In the genomic region with DNA sequence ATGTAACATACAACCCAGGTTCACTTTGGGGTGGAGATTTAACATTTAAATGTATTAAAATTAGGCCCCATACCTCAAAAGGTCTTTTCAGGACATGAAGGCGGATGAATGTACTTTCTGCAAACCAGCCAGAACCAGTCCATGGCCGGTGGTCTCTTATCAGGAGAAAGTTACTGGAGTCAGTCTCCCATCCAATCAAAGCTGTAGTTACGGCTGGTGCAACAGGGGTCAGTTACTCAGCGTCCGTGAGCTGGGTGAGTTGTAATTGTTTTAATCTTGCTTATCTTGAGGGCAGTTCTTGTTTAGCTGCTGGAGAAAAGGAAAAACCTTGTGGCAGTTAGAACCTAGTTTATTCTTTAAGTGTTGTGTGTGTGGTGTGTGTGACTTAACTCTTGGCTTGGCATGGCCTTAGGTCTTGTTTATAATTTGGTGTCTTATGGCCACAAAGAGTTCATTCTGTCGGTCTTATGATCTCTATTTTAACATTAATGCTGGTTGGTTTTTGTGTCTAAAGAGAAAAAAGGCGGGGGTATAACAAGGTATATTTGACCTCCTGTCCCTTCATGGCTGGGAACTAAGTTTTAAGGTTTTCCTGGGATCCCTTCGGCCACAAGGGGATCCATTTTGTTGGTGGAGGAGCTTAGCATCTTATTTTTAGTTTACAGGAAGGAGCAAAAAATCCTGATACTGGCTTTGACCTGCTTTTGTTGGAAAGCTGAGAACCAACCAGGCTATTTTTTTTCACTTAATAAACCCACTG, we compare ENCODE assay signal across 1 cellular context.
TF ChIP-seq lines count a peak whose summit lies in the region.

No MANE protein-coding gene starts in this region.

TF ChIP-seq in K562, 482 proteins besides CTCF, POLR2A, EP300 and RAD21 (continued from another document and continues in another):
- TF ChIP-seq, protein P1, sequence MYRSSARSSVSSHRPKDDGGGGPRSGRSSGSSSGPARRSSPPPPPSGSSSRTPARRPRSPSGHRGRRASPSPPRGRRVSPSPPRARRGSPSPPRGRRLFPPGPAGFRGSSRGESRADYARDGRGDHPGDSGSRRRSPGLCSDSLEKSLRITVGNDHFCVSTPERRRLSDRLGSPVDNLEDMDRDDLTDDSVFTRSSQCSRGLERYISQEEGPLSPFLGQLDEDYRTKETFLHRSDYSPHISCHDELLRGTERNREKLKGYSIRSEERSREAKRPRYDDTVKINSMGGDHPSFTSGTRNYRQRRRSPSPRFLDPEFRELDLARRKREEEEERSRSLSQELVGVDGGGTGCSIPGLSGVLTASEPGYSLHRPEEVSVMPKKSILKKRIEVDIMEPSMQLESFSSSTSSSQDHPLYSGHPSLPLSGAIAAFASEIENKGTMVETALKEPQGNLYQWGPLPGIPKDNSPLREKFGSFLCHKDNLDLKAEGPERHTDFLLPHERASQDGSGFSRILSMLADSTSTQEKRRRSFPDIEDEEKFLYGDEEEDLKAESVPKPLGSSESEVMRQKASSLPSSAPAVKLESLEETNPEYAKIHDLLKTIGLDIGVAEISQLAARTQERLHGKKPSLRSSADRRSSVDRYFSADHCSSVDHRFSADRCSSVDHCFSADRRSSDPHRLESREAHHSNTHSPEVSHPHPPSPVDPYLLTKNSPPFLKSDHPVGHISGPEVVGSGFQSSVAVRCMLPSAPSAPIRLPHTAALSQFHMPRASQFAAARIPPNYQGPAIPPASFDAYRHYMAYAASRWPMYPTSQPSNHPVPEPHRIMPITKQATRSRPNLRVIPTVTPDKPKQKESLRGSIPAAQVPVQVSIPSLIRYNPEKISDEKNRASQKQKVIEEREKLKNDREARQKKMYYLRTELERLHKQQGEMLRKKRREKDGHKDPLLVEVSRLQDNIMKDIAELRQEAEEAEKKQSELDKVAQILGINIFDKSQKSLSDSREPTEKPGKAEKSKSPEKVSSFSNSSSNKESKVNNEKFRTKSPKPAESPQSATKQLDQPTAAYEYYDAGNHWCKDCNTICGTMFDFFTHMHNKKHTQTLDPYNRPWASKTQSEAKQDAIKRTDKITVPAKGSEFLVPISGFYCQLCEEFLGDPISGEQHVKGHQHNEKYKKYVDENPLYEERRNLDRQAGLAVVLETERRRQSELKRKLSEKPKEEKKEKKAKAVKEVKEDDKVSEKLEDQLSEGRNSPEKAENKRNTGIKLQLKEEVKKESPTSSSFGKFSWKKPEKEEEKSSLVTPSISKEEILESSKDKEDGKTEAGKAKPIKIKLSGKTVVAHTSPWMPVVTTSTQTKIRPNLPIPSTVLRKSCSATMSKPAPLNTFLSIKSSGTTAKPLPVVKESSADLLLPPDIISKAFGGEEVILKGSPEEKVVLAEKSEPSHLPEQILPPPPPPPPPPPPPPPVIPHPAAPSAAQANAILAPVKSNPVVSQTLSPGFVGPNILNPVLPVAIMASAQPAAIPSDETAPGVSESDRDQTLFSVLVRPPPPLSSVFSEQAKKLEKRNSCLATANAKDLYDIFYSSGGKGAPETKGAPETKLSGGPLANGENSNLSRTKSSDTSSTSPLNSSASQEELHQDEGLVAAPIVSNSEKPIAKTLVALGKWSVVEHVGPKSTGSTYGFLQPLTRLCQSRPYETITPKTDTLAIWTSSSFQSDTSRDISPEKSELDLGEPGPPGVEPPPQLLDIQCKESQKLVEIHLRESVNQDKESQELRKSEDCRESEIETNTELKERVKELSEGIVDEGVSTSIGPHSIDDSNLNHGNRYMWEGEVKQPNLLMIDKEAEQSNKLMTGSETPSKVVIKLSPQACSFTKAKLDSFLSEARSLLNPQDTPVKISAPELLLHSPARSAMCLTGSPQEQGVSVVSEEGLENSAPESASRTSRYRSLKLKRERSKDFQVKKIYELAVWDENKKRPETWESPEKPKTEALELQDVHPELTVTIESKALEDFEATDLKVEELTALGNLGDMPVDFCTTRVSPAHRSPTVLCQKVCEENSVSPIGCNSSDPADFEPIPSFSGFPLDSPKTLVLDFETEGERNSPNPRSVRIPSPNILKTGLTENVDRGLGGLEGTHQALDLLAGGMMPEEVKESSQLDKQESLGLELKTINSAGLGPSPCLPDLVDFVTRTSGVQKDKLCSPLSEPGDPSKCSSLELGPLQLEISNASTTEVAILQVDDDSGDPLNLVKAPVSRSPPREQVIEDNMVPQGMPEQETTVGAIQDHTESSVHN (IDR thresholded peaks at IDR 0.05; ENCODE audit: borderline replicate concordance in 1 of 2, low read depth in 1 of 2) = peak in 1 of 2 experiments; percentile 58; a peak in 1 of 4 replicates
- TF ChIP-seq, protein P2, sequence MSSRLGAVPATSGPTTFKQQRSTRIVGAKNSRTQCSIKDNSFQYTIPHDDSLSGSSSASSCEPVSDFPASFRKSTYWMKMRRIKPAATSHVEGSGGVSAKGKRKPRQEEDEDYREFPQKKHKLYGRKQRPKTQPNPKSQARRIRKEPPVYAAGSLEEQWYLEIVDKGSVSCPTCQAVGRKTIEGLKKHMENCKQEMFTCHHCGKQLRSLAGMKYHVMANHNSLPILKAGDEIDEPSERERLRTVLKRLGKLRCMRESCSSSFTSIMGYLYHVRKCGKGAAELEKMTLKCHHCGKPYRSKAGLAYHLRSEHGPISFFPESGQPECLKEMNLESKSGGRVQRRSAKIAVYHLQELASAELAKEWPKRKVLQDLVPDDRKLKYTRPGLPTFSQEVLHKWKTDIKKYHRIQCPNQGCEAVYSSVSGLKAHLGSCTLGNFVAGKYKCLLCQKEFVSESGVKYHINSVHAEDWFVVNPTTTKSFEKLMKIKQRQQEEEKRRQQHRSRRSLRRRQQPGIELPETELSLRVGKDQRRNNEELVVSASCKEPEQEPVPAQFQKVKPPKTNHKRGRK (tag; IDR thresholded peaks at IDR 0.05) = no peak
- peak; percentile 98 for TF ChIP-seq POLR2H (tag; IDR thresholded peaks at IDR 0.05; ENCODE audit: low read depth)
- TF ChIP-seq, protein P3, sequence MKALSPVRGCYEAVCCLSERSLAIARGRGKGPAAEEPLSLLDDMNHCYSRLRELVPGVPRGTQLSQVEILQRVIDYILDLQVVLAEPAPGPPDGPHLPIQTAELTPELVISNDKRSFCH (CRISPR knock-in tag; IDR thresholded peaks at IDR 0.05) = no peak
- TF ChIP-seq, protein P3 (tag; IDR thresholded peaks at IDR 0.05) = no peak
- peak; percentile 48; the same call in 1 of the 2 replicates for TF ChIP-seq C11orf30 (IDR thresholded peaks at IDR 0.05; ENCODE audit: low read depth)
- TF ChIP-seq NUFIP1 (IDR thresholded peaks at IDR 0.05; ENCODE audit: partially characterized antibody) = no peak
- TF ChIP-seq ZNF561 (CRISPR knock-in tag; conservative IDR thresholded peaks at IDR 0.05) = no peak
- TF ChIP-seq SP2 (IDR thresholded peaks at IDR 0.05; ENCODE audit: extremely low read depth, low read depth, low read length, poor library complexity, severe bottlenecking) = no peak
- TF ChIP-seq CBX3 (IDR thresholded peaks at IDR 0.05; ENCODE audit: borderline replicate concordance in 1 of 2, low read length in 2 of 2) = no peak
- no peak for TF ChIP-seq ILF3 (IDR thresholded peaks at IDR 0.05; ENCODE audit: borderline replicate concordance)
- TF ChIP-seq HMG20B (CRISPR knock-in tag; IDR thresholded peaks at IDR 0.05) = 0 out of 2 replicates have a peak, but pooled peaks have one; percentile 10
- TF ChIP-seq, protein P4, sequence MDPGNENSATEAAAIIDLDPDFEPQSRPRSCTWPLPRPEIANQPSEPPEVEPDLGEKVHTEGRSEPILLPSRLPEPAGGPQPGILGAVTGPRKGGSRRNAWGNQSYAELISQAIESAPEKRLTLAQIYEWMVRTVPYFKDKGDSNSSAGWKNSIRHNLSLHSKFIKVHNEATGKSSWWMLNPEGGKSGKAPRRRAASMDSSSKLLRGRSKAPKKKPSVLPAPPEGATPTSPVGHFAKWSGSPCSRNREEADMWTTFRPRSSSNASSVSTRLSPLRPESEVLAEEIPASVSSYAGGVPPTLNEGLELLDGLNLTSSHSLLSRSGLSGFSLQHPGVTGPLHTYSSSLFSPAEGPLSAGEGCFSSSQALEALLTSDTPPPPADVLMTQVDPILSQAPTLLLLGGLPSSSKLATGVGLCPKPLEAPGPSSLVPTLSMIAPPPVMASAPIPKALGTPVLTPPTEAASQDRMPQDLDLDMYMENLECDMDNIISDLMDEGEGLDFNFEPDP (CRISPR knock-in tag; IDR thresholded peaks at IDR 0.05) = no peak
- peak; percentile 83 for TF ChIP-seq BCOR (IDR thresholded peaks at IDR 0.05)
- TF ChIP-seq ATF7 (IDR thresholded peaks at IDR 0.05) = peak; percentile 88
- TF ChIP-seq, protein P5, sequence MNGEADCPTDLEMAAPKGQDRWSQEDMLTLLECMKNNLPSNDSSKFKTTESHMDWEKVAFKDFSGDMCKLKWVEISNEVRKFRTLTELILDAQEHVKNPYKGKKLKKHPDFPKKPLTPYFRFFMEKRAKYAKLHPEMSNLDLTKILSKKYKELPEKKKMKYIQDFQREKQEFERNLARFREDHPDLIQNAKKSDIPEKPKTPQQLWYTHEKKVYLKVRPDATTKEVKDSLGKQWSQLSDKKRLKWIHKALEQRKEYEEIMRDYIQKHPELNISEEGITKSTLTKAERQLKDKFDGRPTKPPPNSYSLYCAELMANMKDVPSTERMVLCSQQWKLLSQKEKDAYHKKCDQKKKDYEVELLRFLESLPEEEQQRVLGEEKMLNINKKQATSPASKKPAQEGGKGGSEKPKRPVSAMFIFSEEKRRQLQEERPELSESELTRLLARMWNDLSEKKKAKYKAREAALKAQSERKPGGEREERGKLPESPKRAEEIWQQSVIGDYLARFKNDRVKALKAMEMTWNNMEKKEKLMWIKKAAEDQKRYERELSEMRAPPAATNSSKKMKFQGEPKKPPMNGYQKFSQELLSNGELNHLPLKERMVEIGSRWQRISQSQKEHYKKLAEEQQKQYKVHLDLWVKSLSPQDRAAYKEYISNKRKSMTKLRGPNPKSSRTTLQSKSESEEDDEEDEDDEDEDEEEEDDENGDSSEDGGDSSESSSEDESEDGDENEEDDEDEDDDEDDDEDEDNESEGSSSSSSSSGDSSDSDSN (IDR thresholded peaks at IDR 0.05; ENCODE audit: borderline replicate concordance in 1 of 2, low read depth in 2 of 2, low read length in 2 of 2) = no peak
- peak; percentile 91 to 92 for TF ChIP-seq FOXK2 (conservative IDR thresholded peaks at IDR 0.05 in 1 of 2, IDR thresholded peaks at IDR 0.05 in 1 of 2; ENCODE audit: low read depth in 2 of 2)
- TF ChIP-seq, protein P6, sequence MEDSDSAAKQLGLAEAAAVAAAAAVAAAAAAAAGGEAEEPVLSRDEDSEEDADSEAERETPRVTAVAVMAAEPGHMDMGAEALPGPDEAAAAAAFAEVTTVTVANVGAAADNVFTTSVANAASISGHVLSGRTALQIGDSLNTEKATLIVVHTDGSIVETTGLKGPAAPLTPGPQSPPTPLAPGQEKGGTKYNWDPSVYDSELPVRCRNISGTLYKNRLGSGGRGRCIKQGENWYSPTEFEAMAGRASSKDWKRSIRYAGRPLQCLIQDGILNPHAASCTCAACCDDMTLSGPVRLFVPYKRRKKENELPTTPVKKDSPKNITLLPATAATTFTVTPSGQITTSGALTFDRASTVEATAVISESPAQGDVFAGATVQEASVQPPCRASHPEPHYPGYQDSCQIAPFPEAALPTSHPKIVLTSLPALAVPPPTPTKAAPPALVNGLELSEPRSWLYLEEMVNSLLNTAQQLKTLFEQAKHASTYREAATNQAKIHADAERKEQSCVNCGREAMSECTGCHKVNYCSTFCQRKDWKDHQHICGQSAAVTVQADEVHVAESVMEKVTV (CRISPR knock-in tag; IDR thresholded peaks at IDR 0.05) = peak; percentile 54; the same call in 1 of the 2 replicates
- TF ChIP-seq, protein P7, sequence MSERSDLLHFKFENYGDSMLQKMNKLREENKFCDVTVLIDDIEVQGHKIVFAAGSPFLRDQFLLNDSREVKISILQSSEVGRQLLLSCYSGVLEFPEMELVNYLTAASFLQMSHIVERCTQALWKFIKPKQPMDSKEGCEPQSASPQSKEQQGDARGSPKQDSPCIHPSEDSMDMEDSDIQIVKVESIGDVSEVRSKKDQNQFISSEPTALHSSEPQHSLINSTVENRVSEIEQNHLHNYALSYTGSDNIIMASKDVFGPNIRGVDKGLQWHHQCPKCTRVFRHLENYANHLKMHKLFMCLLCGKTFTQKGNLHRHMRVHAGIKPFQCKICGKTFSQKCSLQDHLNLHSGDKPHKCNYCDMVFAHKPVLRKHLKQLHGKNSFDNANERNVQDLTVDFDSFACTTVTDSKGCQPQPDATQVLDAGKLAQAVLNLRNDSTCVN (CRISPR knock-in tag; IDR thresholded peaks at IDR 0.05) = peak; percentile 65; the same call in 1 of the 2 replicates
- no peak for TF ChIP-seq BCL6 (CRISPR knock-in tag; IDR thresholded peaks at IDR 0.05)
- TF ChIP-seq, protein P8, sequence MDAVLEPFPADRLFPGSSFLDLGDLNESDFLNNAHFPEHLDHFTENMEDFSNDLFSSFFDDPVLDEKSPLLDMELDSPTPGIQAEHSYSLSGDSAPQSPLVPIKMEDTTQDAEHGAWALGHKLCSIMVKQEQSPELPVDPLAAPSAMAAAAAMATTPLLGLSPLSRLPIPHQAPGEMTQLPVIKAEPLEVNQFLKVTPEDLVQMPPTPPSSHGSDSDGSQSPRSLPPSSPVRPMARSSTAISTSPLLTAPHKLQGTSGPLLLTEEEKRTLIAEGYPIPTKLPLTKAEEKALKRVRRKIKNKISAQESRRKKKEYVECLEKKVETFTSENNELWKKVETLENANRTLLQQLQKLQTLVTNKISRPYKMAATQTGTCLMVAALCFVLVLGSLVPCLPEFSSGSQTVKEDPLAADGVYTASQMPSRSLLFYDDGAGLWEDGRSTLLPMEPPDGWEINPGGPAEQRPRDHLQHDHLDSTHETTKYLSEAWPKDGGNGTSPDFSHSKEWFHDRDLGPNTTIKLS (IDR thresholded peaks at IDR 0.05; ENCODE audit: borderline replicate concordance, low read depth) = peak; percentile 75; the same call in 1 of the 2 replicates
- TF ChIP-seq BMI1 (IDR thresholded peaks at IDR 0.05; ENCODE audit: low read length) = no peak
- TF ChIP-seq, protein P9, sequence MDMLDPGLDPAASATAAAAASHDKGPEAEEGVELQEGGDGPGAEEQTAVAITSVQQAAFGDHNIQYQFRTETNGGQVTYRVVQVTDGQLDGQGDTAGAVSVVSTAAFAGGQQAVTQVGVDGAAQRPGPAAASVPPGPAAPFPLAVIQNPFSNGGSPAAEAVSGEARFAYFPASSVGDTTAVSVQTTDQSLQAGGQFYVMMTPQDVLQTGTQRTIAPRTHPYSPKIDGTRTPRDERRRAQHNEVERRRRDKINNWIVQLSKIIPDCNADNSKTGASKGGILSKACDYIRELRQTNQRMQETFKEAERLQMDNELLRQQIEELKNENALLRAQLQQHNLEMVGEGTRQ (CRISPR knock-in tag; IDR thresholded peaks at IDR 0.05) = no peak
- TF ChIP-seq ELF2 (CRISPR knock-in tag; IDR thresholded peaks at IDR 0.05) = no peak
- TF ChIP-seq GABPB2 (CRISPR knock-in tag; conservative IDR thresholded peaks at IDR 0.05) = no peak
- no peak for TF ChIP-seq GTF2A2 (tag; IDR thresholded peaks at IDR 0.05)
- no peak for TF ChIP-seq TCFL5 (CRISPR knock-in tag; conservative IDR thresholded peaks at IDR 0.05)
- TF ChIP-seq SMARCB1 (IDR thresholded peaks at IDR 0.05; ENCODE audit: insufficient read length, low read depth) = no peak
- TF ChIP-seq, protein P10, sequence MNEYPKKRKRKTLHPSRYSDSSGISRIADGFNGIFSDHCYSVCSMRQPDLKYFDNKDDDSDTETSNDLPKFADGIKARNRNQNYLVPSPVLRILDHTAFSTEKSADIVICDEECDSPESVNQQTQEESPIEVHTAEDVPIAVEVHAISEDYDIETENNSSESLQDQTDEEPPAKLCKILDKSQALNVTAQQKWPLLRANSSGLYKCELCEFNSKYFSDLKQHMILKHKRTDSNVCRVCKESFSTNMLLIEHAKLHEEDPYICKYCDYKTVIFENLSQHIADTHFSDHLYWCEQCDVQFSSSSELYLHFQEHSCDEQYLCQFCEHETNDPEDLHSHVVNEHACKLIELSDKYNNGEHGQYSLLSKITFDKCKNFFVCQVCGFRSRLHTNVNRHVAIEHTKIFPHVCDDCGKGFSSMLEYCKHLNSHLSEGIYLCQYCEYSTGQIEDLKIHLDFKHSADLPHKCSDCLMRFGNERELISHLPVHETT (CRISPR knock-in tag; conservative IDR thresholded peaks at IDR 0.05 in 1 of 2, IDR thresholded peaks at IDR 0.05 in 1 of 2) = peak in 1 of 2 experiments; percentile 64; a peak in 1 of 4 replicates
